9 cellular contexts compared by ENCODE assay signal in the genomic region with DNA sequence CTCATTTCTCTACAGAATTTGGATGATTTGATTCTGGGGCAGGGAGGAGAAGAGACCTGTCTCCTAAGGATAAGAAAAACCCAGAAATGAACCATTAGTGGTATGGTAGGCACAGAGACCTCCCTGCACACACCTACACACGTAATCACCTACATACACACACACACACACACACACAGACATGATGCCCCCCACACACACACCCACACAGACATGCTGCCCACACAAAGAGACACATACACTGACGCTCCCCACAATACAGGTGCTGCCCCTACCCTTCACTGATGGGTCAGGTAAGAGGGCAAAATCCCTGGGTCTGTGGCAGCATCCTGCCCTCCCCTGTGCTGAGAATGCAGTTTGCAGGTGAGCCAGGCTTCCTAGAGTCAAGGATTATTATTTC. TPM values are rescaled to one million over a fixed set of nuclear protein-coding genes. Genes with fewer than 3 reads are reported as not detected.
A peak's percentile ranks its signal among the peaks of the same experiment; 100 is the strongest.
DNase-seq lines count a peak whose midpoint lies in the region; ATAC-seq, FAIRE-seq and TF ChIP-seq lines count a peak whose summit lies in the region.
"Had no signal": no experiment of that assay in that cellular context is flagged by ENCODE, and none has a peak within 500 bp of the region (broad histone marks: within the 10 kb centered on the region; RNA-seq: fewer than 3 reads in every experiment).

No MANE protein-coding gene starts in this region.

- H3K9me3 ChIP-seq in breast epithelium (no peaks in the 10 kb centered on the region), upper lobe of right lung (no peaks in the 10 kb centered on the region)

- no peak overlapping the region for H3K4ac ChIP-seq in mesendoderm (ENCODE audit: low read depth, low read length)

- no peak overlapping the region for H2BK5ac ChIP-seq in mesendoderm (ENCODE audit: low read length)

- FAIRE-seq in GM12891 (lab: Jason Lieb, UNC): no peak

- no peak for DNase-seq in MCF 10A (ENCODE audit: unreplicated experiment)
- no peak for DNase-seq in breast epithelium (ENCODE audit: low spot score in 2 of 2)
- DNase-seq in activated CD4-positive, alpha-beta memory T cell treated with anti-CD3 and anti-CD28 coated beads for 36 hours: no peak
- no peak for DNase-seq in mesendoderm
- no peak for DNase-seq in upper lobe of right lung
- no peak for DNase-seq in NCI-H1092 treated with DMSO at 0.1 percent for 48 hours (lab: John Stamatoyannopoulos, UW)
- DNase-seq in SW 1271 (lab: John Stamatoyannopoulos, UW): no peak
- no peak for DNase-seq in GM12891 (ENCODE audit: insufficient read length, low spot score)

- no peak for TF ChIP-seq POLR2A in breast epithelium (IDR thresholded peaks at IDR 0.05)
- TF ChIP-seq POLR2A in GM12891 (IDR thresholded peaks at IDR 0.05; ENCODE audit: low read depth, low read length): no peak

- H3K36me3 Mint-ChIP-seq in MCF 10A (ENCODE audit: insufficient read depth, unreplicated experiment): no peaks in the 10 kb centered on the region
- H3K36me3 Mint-ChIP-seq in activated CD4-positive, alpha-beta memory T cell treated with anti-CD3 and anti-CD28 coated beads for 36 hours: no peaks in the 10 kb centered on the region

- H4K5ac ChIP-seq in mesendoderm (ENCODE audit: low read length): no peak overlapping the region

- H3K4me3 ChIP-seq in breast epithelium: no peak overlapping the region
- no peak overlapping the region for H3K4me3 ChIP-seq in mesendoderm (ENCODE audit: low read length)
- peak overlapping the region; percentile 49 for H3K4me3 ChIP-seq in upper lobe of right lung

- peak overlapping the region; percentile 71 for H3K4me3 Mint-ChIP-seq in MCF 10A (ENCODE audit: unreplicated experiment)
- peak overlapping the region; percentile 68 for H3K4me3 Mint-ChIP-seq in activated CD4-positive, alpha-beta memory T cell treated with anti-CD3 and anti-CD28 coated beads for 36 hours

- WGBS in mesendoderm (ENCODE audit: extremely low coverage, insufficient coverage, low lambda C conversion rate): no CpG with 5 or more reads among the region's 2 CpGs

- POLR2A ChIA-PET in MCF 10A (lab: Yijun Ruan, JAX): interaction anchor here (0.7 to 1.1 kb wide), 6 partner anchors 15 to 152 kb away, joined by 3 to 8 read pairs (median 4); a partner anchor contains a TSS
- POLR2A ChIA-PET in activated CD4-positive, alpha-beta memory T cell treated with anti-CD3 and anti-CD28 coated beads for 36 hours (lab: Charles Lee): no interaction called here

- no peaks in the 10 kb centered on the region for H3K79me2 ChIP-seq in mesendoderm (ENCODE audit: control insufficient read depth, insufficient read depth, low read length)

- no peak for ATAC-seq in upper lobe of right lung

- H4K8ac ChIP-seq in mesendoderm (ENCODE audit: low read depth, low read length): no peak overlapping the region

- H3K27me3 Mint-ChIP-seq in MCF 10A (ENCODE audit: insufficient read depth, unreplicated experiment): no peaks in the 10 kb centered on the region
- H3K27me3 Mint-ChIP-seq in activated CD4-positive, alpha-beta memory T cell treated with anti-CD3 and anti-CD28 coated beads for 36 hours: peaks cover 31% of the 10 kb centered on the region

- H3K9me3 Mint-ChIP-seq in MCF 10A (ENCODE audit: unreplicated experiment): no peaks in the 10 kb centered on the region
- H3K9me3 Mint-ChIP-seq in activated CD4-positive, alpha-beta memory T cell treated with anti-CD3 and anti-CD28 coated beads for 36 hours: no peaks in the 10 kb centered on the region

- H3K27ac Mint-ChIP-seq in MCF 10A (ENCODE audit: low read depth, unreplicated experiment): no peak overlapping the region
- no peak overlapping the region for H3K27ac Mint-ChIP-seq in activated CD4-positive, alpha-beta memory T cell treated with anti-CD3 and anti-CD28 coated beads for 36 hours

- H3K36me3 ChIP-seq in breast epithelium (no peaks in the 10 kb centered on the region), mesendoderm (ENCODE audit: control insufficient read depth, insufficient read depth, low read length) (no peaks in the 10 kb centered on the region), upper lobe of right lung (no peaks in the 10 kb centered on the region)
- H3K36me3 ChIP-seq: brain microvascular endothelial cell had no signal

- H3K4me1 ChIP-seq in breast epithelium (peaks cover under 1 to 5% of the 10 kb centered on the region in 2 donors), mesendoderm (ENCODE audit: control insufficient read depth, low read depth, low read length) (peaks cover 5% of the 10 kb centered on the region), upper lobe of right lung (peaks cover 8% of the 10 kb centered on the region)

- no TSS peak for BruUV-seq in MCF 10A (replicated peaks; lab: Mats Ljungman, UMichigan)

- intact Hi-C loops in MCF 10A (cut with micrococcal nuclease) (loop anchor here (1.0 to 5.0 kb wide), 3 partner anchors 21 to 135 kb away; no protein-coding TSS in a partner anchor), breast epithelium (cut with DNase I; ENCODE audit: low total_unique reads) (no loop called here), upper lobe of right lung (cut with DNase I) (no loop called here)
- intact Hi-C loops in activated CD4-positive, alpha-beta memory T cell treated with anti-CD3 and anti-CD28 coated beads for 36 hours (cut with micrococcal nuclease): no loop called here

- H2BK120ac ChIP-seq in mesendoderm (ENCODE audit: low read depth, low read length): no peak overlapping the region

- no peak overlapping the region for H3K27ac ChIP-seq in breast epithelium
- H3K27ac ChIP-seq in mesendoderm (ENCODE audit: low read depth, low read length): no peak overlapping the region
- no peak overlapping the region for H3K27ac ChIP-seq in upper lobe of right lung
- H3K27ac ChIP-seq: brain microvascular endothelial cell had no signal

- H3K79me1 ChIP-seq in mesendoderm (ENCODE audit: low read length): no peaks in the 10 kb centered on the region

- peak overlapping the region; percentile 17 for H3K56ac ChIP-seq in mesendoderm (ENCODE audit: low read length)

- H3K4me2 ChIP-seq in mesendoderm (ENCODE audit: low read length): no peak overlapping the region

- no peak overlapping the region for H3K18ac ChIP-seq in mesendoderm (ENCODE audit: low read length)

- TF ChIP-seq CTCF in MCF 10A (IDR thresholded peaks at IDR 0.05; ENCODE audit: unreplicated experiment) (no peak), breast epithelium (IDR thresholded peaks at IDR 0.05) (no peak), upper lobe of right lung (IDR thresholded peaks at IDR 0.05) (no peak)

- H3K27me3 ChIP-seq in breast epithelium: no peaks in the 10 kb centered on the region
- peaks cover 2% of the 10 kb centered on the region for H3K27me3 ChIP-seq in mesendoderm (ENCODE audit: insufficient read depth, low read length, poor library complexity)
- peaks cover 18% of the 10 kb centered on the region for H3K27me3 ChIP-seq in upper lobe of right lung

- CTCF ChIA-PET in MCF 10A (lab: Yijun Ruan, JAX): interaction anchor here (0.7 to 0.9 kb wide), 4 partner anchors 21 to 80 kb away, joined by 4 to 9 read pairs (median 5); no protein-coding TSS in a partner anchor
- CTCF ChIA-PET in activated CD4-positive, alpha-beta memory T cell treated with anti-CD3 and anti-CD28 coated beads for 36 hours (lab: Charles Lee): interaction anchor here (0.6 to 1.3 kb wide), 9 partner anchors 8 to 770 kb away, joined by 3 to 4 read pairs (median 3); no protein-coding TSS in a partner anchor

- H2AK5ac ChIP-seq in mesendoderm (ENCODE audit: low read length): no peak overlapping the region

- peaks cover 12% of the 10 kb centered on the region for H3K4me1 Mint-ChIP-seq in MCF 10A (ENCODE audit: insufficient read depth, unreplicated experiment)
- H3K4me1 Mint-ChIP-seq in activated CD4-positive, alpha-beta memory T cell treated with anti-CD3 and anti-CD28 coated beads for 36 hours (ENCODE audit: low read depth): peaks cover 14% of the 10 kb centered on the region

- no peak overlapping the region for H2BK15ac ChIP-seq in mesendoderm (replicated peaks; ENCODE audit: low read depth)

- no peak overlapping the region for H3K9ac ChIP-seq in mesendoderm (ENCODE audit: low read length)

- H3K23ac ChIP-seq in mesendoderm (ENCODE audit: low read length): peak overlapping the region; percentile 52

TF ChIP-seq in GM12891, 5 proteins besides CTCF, POLR2A, EP300 and RAD21:
- TF ChIP-seq TAF1 (IDR thresholded peaks at IDR 0.05; ENCODE audit: low read depth, low read length): no peak
- TF ChIP-seq SPI1 (IDR thresholded peaks at IDR 0.05; ENCODE audit: low read depth, low read length): no peak
- TF ChIP-seq POLR2AphosphoS5 (IDR thresholded peaks at IDR 0.05; ENCODE audit: low read depth, low read length): no peak
- no peak for TF ChIP-seq PAX5 (IDR thresholded peaks at IDR 0.05; ENCODE audit: insufficient read depth, low read length, severe bottlenecking)
- no peak for TF ChIP-seq POU2F2 (IDR thresholded peaks at IDR 0.05; ENCODE audit: low read depth, low read length)
TF ChIP-seq in GM12891: peak in this region for 0.

RNA-seq across cellular contexts. Expression of a gene that starts 1.1 kb away (rescaled TPM):
- 25.2 and 57.7 TPM in 2 replicates for total RNA-seq in MCF 10A (2022)
- total RNA-seq in breast epithelium: 10 to 100 TPM in 2 of 3 donors, 1 to 10 TPM in 1; 1.9 to 11.7 (median 10.8) TPM
- total RNA-seq in activated CD4-positive, alpha-beta memory T cell treated with anti-CD3 and anti-CD28 coated beads for 36 hours: not detected
- 5.0 TPM for polyA plus RNA-seq in mesendoderm (2013, experiment 1 of 2)
- polyA plus RNA-seq in mesendoderm (2013, experiment 2 of 2): 4.8 TPM
- total RNA-seq in upper lobe of right lung: 4.8 TPM
- polyA plus RNA-seq in GM12891 (2012; ENCODE audit: low read depth, missing spikeins): not detected
